ENCODE assay signal across 1 cellular context in genomic region chr7:155951554-155952158, GRCh38.
TF ChIP-seq lines count a peak whose summit lies in the region.

No MANE protein-coding gene starts in this region.

TF ChIP-seq in HepG2, 621 proteins besides CTCF, POLR2A, EP300 and RAD21 (continued from another document and continues in another):
- peak; percentile 2 to 26; a peak in 1 of 4 replicates for TF ChIP-seq MAFK (conservative IDR thresholded peaks at IDR 0.05 in 1 of 2, IDR thresholded peaks at IDR 0.05 in 1 of 2; ENCODE audit: low read length in 2 of 2)
- no peak for TF ChIP-seq SRSF9 (IDR thresholded peaks at IDR 0.05; ENCODE audit: borderline replicate concordance, insufficient read depth, low read depth, low read length, poor library complexity, severe bottlenecking)
- no peak for TF ChIP-seq THAP8 (CRISPR knock-in tag; IDR thresholded peaks at IDR 0.05; ENCODE audit: borderline replicate concordance)
- peak; percentile 54; the same call in 1 of the 2 replicates for TF ChIP-seq PHF8 (CRISPR knock-in tag; IDR thresholded peaks at IDR 0.05)
- 0 out of 2 replicates have a peak, but pooled peaks have one; percentile 62 for TF ChIP-seq ZFP82 (CRISPR knock-in tag; IDR thresholded peaks at IDR 0.05; ENCODE audit: borderline replicate concordance)
- peak; percentile 78; the same call in 1 of the 2 replicates for TF ChIP-seq REPIN1 (CRISPR knock-in tag; IDR thresholded peaks at IDR 0.05; ENCODE audit: borderline replicate concordance, low read depth)
- no peak for TF ChIP-seq ZZZ3 (CRISPR knock-in tag; IDR thresholded peaks at IDR 0.05; ENCODE audit: borderline replicate concordance)
- TF ChIP-seq TEF (CRISPR knock-in tag; IDR thresholded peaks at IDR 0.05): peak; percentile 91
- TF ChIP-seq MIER2 (CRISPR knock-in tag; IDR thresholded peaks at IDR 0.05): peak; percentile 70; the same call in 1 of the 2 replicates
- peak; percentile 65; the same call in 1 of the 2 replicates for TF ChIP-seq CREB3 (CRISPR knock-in tag; IDR thresholded peaks at IDR 0.05)
- no peak for TF ChIP-seq ZNF782 (CRISPR knock-in tag; IDR thresholded peaks at IDR 0.05; ENCODE audit: borderline replicate concordance)
- no peak; the same call in 1 of the 2 replicates for TF ChIP-seq KLF11 (CRISPR knock-in tag; IDR thresholded peaks at IDR 0.05)
- 0 out of 2 replicates have a peak, but pooled peaks have one; percentile 62 for TF ChIP-seq ZNF280D (CRISPR knock-in tag; IDR thresholded peaks at IDR 0.05)
- TF ChIP-seq MYC (CRISPR knock-in tag; IDR thresholded peaks at IDR 0.05; ENCODE audit: borderline replicate concordance): peak; percentile 88; the same call in 1 of the 2 replicates
- TF ChIP-seq TCF7L2 (IDR thresholded peaks at IDR 0.05; ENCODE audit: low read depth, low read length): no peak
- no peak for TF ChIP-seq ATRX (CRISPR knock-in tag; IDR thresholded peaks at IDR 0.05; ENCODE audit: borderline replicate concordance)
- peak; percentile 85; the same call in 1 of the 2 replicates for TF ChIP-seq ZSCAN31 (CRISPR knock-in tag; IDR thresholded peaks at IDR 0.05; ENCODE audit: low read depth)
- TF ChIP-seq ZNF577 (CRISPR knock-in tag; IDR thresholded peaks at IDR 0.05; ENCODE audit: borderline replicate concordance, low read depth): no peak
- TF ChIP-seq HMG20A (CRISPR knock-in tag; IDR thresholded peaks at IDR 0.05; ENCODE audit: borderline replicate concordance): peak; percentile 84
- peak; percentile 54; the same call in 1 of the 2 replicates for TF ChIP-seq ZNF12 (CRISPR knock-in tag; IDR thresholded peaks at IDR 0.05)
- peak; percentile 75 for TF ChIP-seq ZNF121 (CRISPR knock-in tag; IDR thresholded peaks at IDR 0.05)
- TF ChIP-seq ZNF225 (CRISPR knock-in tag; IDR thresholded peaks at IDR 0.05): no peak
- TF ChIP-seq ZNF605 (CRISPR knock-in tag; IDR thresholded peaks at IDR 0.05): peak; percentile 89; the same call in 1 of the 2 replicates
- TF ChIP-seq SCMH1 (CRISPR knock-in tag; IDR thresholded peaks at IDR 0.05; ENCODE audit: borderline replicate concordance): no peak
- TF ChIP-seq ZNF124 (CRISPR knock-in tag; IDR thresholded peaks at IDR 0.05): peak; percentile 88
- no peak for TF ChIP-seq CHD4 (IDR thresholded peaks at IDR 0.05; ENCODE audit: borderline replicate concordance, low read length)
- no peak for TF ChIP-seq ZBTB44 (CRISPR knock-in tag; IDR thresholded peaks at IDR 0.05)
- no peak for TF ChIP-seq PCBP2 (optimal IDR thresholded peaks at IDR 0.05; ENCODE audit: low read depth, low read length, poor library complexity, severe bottlenecking)
- no peak for TF ChIP-seq FOXM1 (CRISPR knock-in tag; IDR thresholded peaks at IDR 0.05)
- no peak for TF ChIP-seq HBP1 (CRISPR knock-in tag; IDR thresholded peaks at IDR 0.05; ENCODE audit: low read depth)
- peak; percentile 97 for TF ChIP-seq RARA (CRISPR knock-in tag; IDR thresholded peaks at IDR 0.05)
- TF ChIP-seq ZNF775 (CRISPR knock-in tag; IDR thresholded peaks at IDR 0.05; ENCODE audit: borderline replicate concordance): no peak
- TF ChIP-seq TBP (CRISPR knock-in tag; IDR thresholded peaks at IDR 0.05): no peak
- TF ChIP-seq ZFY (CRISPR knock-in tag; IDR thresholded peaks at IDR 0.05): peak; percentile 74
- peak; percentile 96 for TF ChIP-seq MED1 (CRISPR knock-in tag; IDR thresholded peaks at IDR 0.05)
- no peak for TF ChIP-seq ZNF101 (CRISPR knock-in tag; IDR thresholded peaks at IDR 0.05; ENCODE audit: borderline replicate concordance, low read depth)
- peak; percentile 97 for TF ChIP-seq XRCC5 (optimal IDR thresholded peaks at IDR 0.05; ENCODE audit: low read length)
- no peak for TF ChIP-seq STAT5B (CRISPR knock-in tag; IDR thresholded peaks at IDR 0.05)
- peak; percentile 93 for TF ChIP-seq KDM3A (CRISPR knock-in tag; IDR thresholded peaks at IDR 0.05; ENCODE audit: low read depth)
- TF ChIP-seq ARNT (IDR thresholded peaks at IDR 0.05): no peak
- TF ChIP-seq RORA (CRISPR knock-in tag; IDR thresholded peaks at IDR 0.05): no peak
- peak; percentile 95 for TF ChIP-seq SOX5 (CRISPR knock-in tag; IDR thresholded peaks at IDR 0.05; ENCODE audit: borderline replicate concordance)
- TF ChIP-seq ZNF780A (CRISPR knock-in tag; IDR thresholded peaks at IDR 0.05): no peak
- TF ChIP-seq JUN (CRISPR knock-in tag; IDR thresholded peaks at IDR 0.05): peak; percentile 91
- TF ChIP-seq AFF4 (CRISPR knock-in tag; IDR thresholded peaks at IDR 0.05): peak; percentile 68; the same call in 1 of the 2 replicates
- TF ChIP-seq ZSCAN29 (CRISPR knock-in tag; conservative IDR thresholded peaks at IDR 0.05): no peak
- TF ChIP-seq RAD51 (IDR thresholded peaks at IDR 0.05; ENCODE audit: borderline replicate concordance): no peak
- TF ChIP-seq ZNF670 (CRISPR knock-in tag; IDR thresholded peaks at IDR 0.05; ENCODE audit: borderline replicate concordance): peak; percentile 95
- peak; percentile 96 for TF ChIP-seq ZGPAT (CRISPR knock-in tag; IDR thresholded peaks at IDR 0.05)
- TF ChIP-seq HOXD1 (CRISPR knock-in tag; IDR thresholded peaks at IDR 0.05): peak; percentile 89
- TF ChIP-seq ZNF18 (CRISPR knock-in tag; IDR thresholded peaks at IDR 0.05; ENCODE audit: insufficient replicate concordance): no peak
